ENCODE assay signal across 7 cellular contexts in the genomic region with DNA sequence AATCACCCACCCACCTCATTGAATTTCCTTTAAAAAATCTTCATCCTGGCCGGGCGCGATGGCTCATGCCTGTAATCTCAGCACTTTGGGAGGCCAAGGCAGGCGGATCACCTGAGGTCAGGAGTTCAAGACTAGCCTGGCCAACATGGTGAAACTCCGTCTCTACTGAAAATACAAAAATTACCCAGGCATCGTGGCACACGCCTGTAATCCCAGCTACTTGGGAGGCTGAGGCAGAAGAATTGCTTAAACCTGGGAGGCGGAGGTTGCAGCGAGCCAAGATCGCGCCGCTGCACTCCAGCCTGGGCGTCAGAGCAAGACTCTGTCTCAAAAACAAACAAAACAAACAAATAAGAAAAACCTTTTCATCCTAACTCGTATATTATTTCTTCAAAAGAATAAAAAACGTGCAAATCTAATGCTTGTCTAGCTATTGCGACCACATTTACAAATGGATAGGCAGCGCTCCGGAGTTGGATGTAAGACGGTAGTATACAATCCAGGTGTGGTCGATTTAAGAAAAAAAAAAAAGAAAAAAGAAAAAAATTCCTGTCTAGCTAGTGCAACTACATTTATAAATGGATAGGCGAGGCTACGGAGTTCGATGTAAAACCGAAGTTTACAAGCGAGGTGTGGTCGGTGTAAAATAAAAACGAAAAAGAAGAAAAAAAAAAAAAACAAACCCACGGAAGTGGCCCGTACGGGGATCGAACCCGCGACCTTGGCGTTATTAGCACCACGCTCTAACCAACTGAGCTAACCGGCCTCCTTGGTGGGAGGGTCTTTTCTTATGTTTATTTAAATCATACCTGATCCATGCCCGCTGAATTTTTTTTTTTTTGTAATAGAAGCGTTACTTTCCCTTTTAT.
DNase-seq lines count a peak whose midpoint lies in the region; ATAC-seq and TF ChIP-seq lines count a peak whose summit lies in the region.
"Not testable (repeated sequence)": the region's sequence is repeated elsewhere in the genome, so short reads cannot be mapped to it uniquely, and the experiment has no call there.

No MANE protein-coding gene starts in this region.

- H4K20me1 ChIP-seq in PC-3 (ENCODE audit: low read length): not testable (repeated sequence)

- not testable (repeated sequence) for DNase-seq in GM12864 (ENCODE audit: low read depth); kidney epithelial cell (ENCODE audit: low read depth); gastrocnemius medialis
- peak; percentile 62 for DNase-seq in Jurkat, Clone E6-1 (ENCODE audit: low read depth, low spot score)
- DNase-seq in PC-3 (peak; percentile 63), dorsolateral prefrontal cortex (peak in 1 of 10 donors; percentile 31)
- peak; percentile 72 for DNase-seq in activated CD8-positive, alpha-beta memory T cell treated with anti-CD3 and anti-CD28 coated beads, Interleukin-2, amount 10 ng/mL, durations not matched to agents 7 days and 5 days

- H3K4me3 Mint-ChIP-seq in activated CD8-positive, alpha-beta memory T cell treated with anti-CD3 and anti-CD28 coated beads, Interleukin-2, amount 10 ng/mL, durations not matched to agents 7 days and 5 days: peak overlapping the region; percentile 91

- TF ChIP-seq CTCF in GM12864 (IDR thresholded peaks at IDR 0.05; ENCODE audit: low read depth, low read length, missing control alignments); PC-3 (conservative IDR thresholded peaks at IDR 0.05; ENCODE audit: low read depth, low read length); kidney epithelial cell (IDR thresholded peaks at IDR 0.05; ENCODE audit: insufficient read depth, low read length, poor library complexity, severe bottlenecking); gastrocnemius medialis (IDR thresholded peaks at IDR 0.05 in 4 of 5, conservative IDR thresholded peaks at IDR 0.05 in 1 of 5): not testable (repeated sequence)
- peak in 3 of 56 donors; percentile 5 to 20 (median 5) for TF ChIP-seq CTCF in dorsolateral prefrontal cortex (IDR thresholded peaks at IDR 0.05 in 54 of 56, conservative IDR thresholded peaks at IDR 0.05 in 2 of 56; ENCODE audit: low read depth in 1 of 56, partially characterized antibody in 56 of 56)

- ATAC-seq in PC-3 (peak; percentile 27; the same call in 1 of the 2 replicates), gastrocnemius medialis (peak; percentile 66 to 73)
- ATAC-seq in activated CD8-positive, alpha-beta memory T cell treated with anti-CD3 and anti-CD28 coated beads, Interleukin-2, amount 10 ng/mL, durations not matched to agents 7 days and 5 days: peak; percentile 38

- H3K36me3 Mint-ChIP-seq in activated CD8-positive, alpha-beta memory T cell treated with anti-CD3 and anti-CD28 coated beads, Interleukin-2, amount 10 ng/mL, durations not matched to agents 7 days and 5 days: not testable (repeated sequence)

- peak overlapping the region; percentile 85 for H2AFZ ChIP-seq in PC-3 (ENCODE audit: low read length)

- not testable (repeated sequence) for H3K79me2 ChIP-seq in PC-3 (ENCODE audit: low read length)

- H3K9ac ChIP-seq in PC-3 (ENCODE audit: low read length): peak overlapping the region; percentile 90

- H3K27me3 ChIP-seq in PC-3 (ENCODE audit: low read length); kidney epithelial cell (ENCODE audit: control insufficient read depth, insufficient read depth, low read length); gastrocnemius medialis: not testable (repeated sequence)
- H3K27me3 ChIP-seq in dorsolateral prefrontal cortex: peaks cover 0 to 16% (median 0%) of the 10 kb centered on the region in 45 donors

- not testable (repeated sequence) for H3K9me3 Mint-ChIP-seq in activated CD8-positive, alpha-beta memory T cell treated with anti-CD3 and anti-CD28 coated beads, Interleukin-2, amount 10 ng/mL, durations not matched to agents 7 days and 5 days (ENCODE audit: low read depth)

- H3K27ac ChIP-seq in PC-3 (ENCODE audit: low read length): not testable (repeated sequence)
- H3K27ac ChIP-seq in dorsolateral prefrontal cortex: peak overlapping the region in 43 of 59 donors; percentile 4 to 91 (median 83)
- peak overlapping the region in 3 of 4 donors; percentile 59 to 72 (median 64) for H3K27ac ChIP-seq in gastrocnemius medialis

- not testable (repeated sequence) for H3K4me1 ChIP-seq in PC-3 (ENCODE audit: insufficient read depth, low read length); gastrocnemius medialis

- H3K9me3 ChIP-seq in PC-3 (ENCODE audit: low read length); gastrocnemius medialis: not testable (repeated sequence)

- CTCF ChIA-PET in PC-3 (lab: Charles Lee): interaction anchor here (0.5 to 1.6 kb wide), 8 partner anchors 8 to 433 kb away, joined by 3 to 13 read pairs (median 4); a partner anchor contains a TSS
- CTCF ChIA-PET in activated CD8-positive, alpha-beta memory T cell treated with anti-CD3 and anti-CD28 coated beads, Interleukin-2, amount 10 ng/mL, durations not matched to agents 7 days and 5 days (lab: Charles Lee): interaction anchor here (0.6 to 4.1 kb wide), 28 partner anchors 11 to 620 kb away, joined by 3 to 25 read pairs (median 4); a partner anchor contains a TSS

- H3K27me3 Mint-ChIP-seq in activated CD8-positive, alpha-beta memory T cell treated with anti-CD3 and anti-CD28 coated beads, Interleukin-2, amount 10 ng/mL, durations not matched to agents 7 days and 5 days: peaks cover 24% of the 10 kb centered on the region

- H3K9me2 ChIP-seq in PC-3 (replicated peaks; ENCODE audit: low read length): not testable (repeated sequence)

- not testable (repeated sequence) for H3F3A ChIP-seq in PC-3 (ENCODE audit: low read length, unreplicated experiment)

- not testable (repeated sequence) for TF ChIP-seq POLR2A in gastrocnemius medialis (IDR thresholded peaks at IDR 0.05)

- POLR2A ChIA-PET in PC-3 (lab: Charles Lee; ENCODE audit: unreplicated experiment): interaction anchor here (0.5 to 1.4 kb wide), 2 partner anchors 16 to 30 kb away, joined by 3 to 6 read pairs; a partner anchor contains a TSS

- H3K4me3 ChIP-seq in GM12864 (ENCODE audit: low read depth, low read length) (peak overlapping the region; percentile 89), PC-3 (ENCODE audit: low read length) (peak overlapping the region; percentile 99), dorsolateral prefrontal cortex (peak overlapping the region; percentile 55 to 100 (median 95)), kidney epithelial cell (ENCODE audit: low read depth, low read length) (peak overlapping the region; percentile 96), gastrocnemius medialis (peak overlapping the region; percentile 81 to 92 (median 84))
- H3K4me3 ChIP-seq in Jurkat, Clone E6-1 (ENCODE audit: low read length): peak overlapping the region; percentile 98

- H3K27ac Mint-ChIP-seq in activated CD8-positive, alpha-beta memory T cell treated with anti-CD3 and anti-CD28 coated beads, Interleukin-2, amount 10 ng/mL, durations not matched to agents 7 days and 5 days: peak overlapping the region; percentile 88

- H3K36me3 ChIP-seq in PC-3 (ENCODE audit: low read depth, low read length); kidney epithelial cell (ENCODE audit: control insufficient read depth, insufficient read depth, low read length); gastrocnemius medialis: not testable (repeated sequence)

- BruUV-seq in PC-3 (replicated peaks; lab: Mats Ljungman, UMichigan): not testable (repeated sequence)

- H3K4me2 ChIP-seq in PC-3 (ENCODE audit: low read length): peak overlapping the region; percentile 100

- H3K4me1 Mint-ChIP-seq in activated CD8-positive, alpha-beta memory T cell treated with anti-CD3 and anti-CD28 coated beads, Interleukin-2, amount 10 ng/mL, durations not matched to agents 7 days and 5 days: peaks cover 11% of the 10 kb centered on the region

- in situ Hi-C loops in gastrocnemius medialis (cut with MboI; ENCODE audit: low sequenced_read_pairs in 4 of 4): loop anchor here in 3 of 4 donors (10.0 to 25.0 kb wide), 3 partner anchors 298 to 718 kb away; a partner anchor contains a TSS

- intact Hi-C loops in PC-3 (cut with micrococcal nuclease): loop anchor here (1.0 to 2.0 kb wide), 4 partner anchors 8 to 726 kb away; no protein-coding TSS in a partner anchor
- intact Hi-C loops in dorsolateral prefrontal cortex (cut with DNase I): loop anchor here (2.0 to 10.0 kb wide), 6 partner anchors 18 to 726 kb away; a partner anchor contains a TSS
- intact Hi-C loops in gastrocnemius medialis (cut with DNase I; ENCODE audit: low total_unique reads): loop anchor here (5.0 to 10.0 kb wide), 6 partner anchors 44 to 862 kb away; a partner anchor contains a TSS
